Comparison of ENCODE assay signal across 21 cellular contexts in genomic region chr7:155276800-155277375, GRCh38. TPM values are rescaled to one million over a fixed set of nuclear protein-coding genes. Genes with fewer than 3 reads are reported as not detected.
DNase-seq lines count a peak whose midpoint lies in the region; ATAC-seq, FAIRE-seq and TF ChIP-seq lines count a peak whose summit lies in the region.
"Had no signal": no experiment of that assay in that cellular context is flagged by ENCODE, and none has a peak within 500 bp of the region (broad histone marks: within the 10 kb centered on the region; RNA-seq: fewer than 3 reads in every experiment).

No MANE protein-coding gene starts in this region.

- H3K27ac Mint-ChIP-seq in activated T-helper 17 cell treated with anti-CD3 and anti-CD28 coated beads, Interleukin-2, amount 50 U/mL, for 72 hours, result no peak overlapping the region
- H3K27ac Mint-ChIP-seq: H9 had no signal

- ATAC-seq in A549, result no peak
- no peak for ATAC-seq in activated T-helper 17 cell treated with anti-CD3 and anti-CD28 coated beads, Interleukin-2, amount 50 U/mL, for 72 hours (replicated peaks)
- ATAC-seq in HG03342 (IDR thresholded peaks at IDR 0.05; ENCODE audit: unreplicated experiment), result no peak

- no peaks in the 10 kb centered on the region for H3K36me3 Mint-ChIP-seq in activated T-helper 17 cell treated with anti-CD3 and anti-CD28 coated beads, Interleukin-2, amount 50 U/mL, for 72 hours (ENCODE audit: low read depth)
- H3K36me3 Mint-ChIP-seq: CD14-positive monocyte had no signal

- WGBS in A549 (ENCODE audit: missing lambda C conversion rate), result 67% methylated on average over 12 of the region's 12 CpGs

- H3K4me1 Mint-ChIP-seq in activated T-helper 17 cell treated with anti-CD3 and anti-CD28 coated beads, Interleukin-2, amount 50 U/mL, for 72 hours, result peaks cover 17% of the 10 kb centered on the region

- no peaks in the 10 kb centered on the region for H3K9me3 ChIP-seq in A549

- H3K27me3 Mint-ChIP-seq in activated T-helper 17 cell treated with anti-CD3 and anti-CD28 coated beads, Interleukin-2, amount 50 U/mL, for 72 hours, result peaks cover 26% of the 10 kb centered on the region

- H3K4me1 ChIP-seq in A549, result no peaks in the 10 kb centered on the region

- no peak for DNase-seq in A549 (ENCODE audit: low read depth in 1 of 2, low spot score in 1 of 2)
- DNase-seq in mucosa of gallbladder (ENCODE audit: low spot score), result peak; percentile 44
- DNase-seq in DMS53 treated with DMSO at 0.1 percent for 48 hours (lab: John Stamatoyannopoulos, UW; ENCODE audit: unreplicated experiment), result no peak
- no peak for DNase-seq in NCI-H1092 treated with DMSO at 0.1 percent for 48 hours (lab: John Stamatoyannopoulos, UW)
- DNase-seq: AML-193, DND-41, H9, KBM-7, NCI-H1436, NCI-H2029, NCI-H2171, NCI-H446, NCI-H526 treated with DMSO at 0.1 percent for 48 hours, OCI-M1, SHP77 had no signal

- no peak overlapping the region for H3K4me2 ChIP-seq in A549

- no peak for TF ChIP-seq POLR2A in A549 (IDR thresholded peaks at IDR 0.05; ENCODE audit: low read length)

- POLR2A ChIA-PET in A549 (lab: Yijun Ruan, JAX), result no interaction called here

- TF ChIP-seq RAD21 in A549 (conservative IDR thresholded peaks at IDR 0.05 in 1 of 2, IDR thresholded peaks at IDR 0.05 in 1 of 2), result no peak

- no peak for FAIRE-seq in A549 (lab: Jason Lieb, UNC)
- FAIRE-seq: G401.6 had no signal

- peak overlapping the region; percentile 7 for H3K4me3 Mint-ChIP-seq in activated T-helper 17 cell treated with anti-CD3 and anti-CD28 coated beads, Interleukin-2, amount 50 U/mL, for 72 hours
- H3K4me3 Mint-ChIP-seq: CD14-positive monocyte, H9 had no signal

- H3K27ac ChIP-seq in A549 (no peak overlapping the region), C4-2B (peak overlapping the region; percentile 12)
- H3K27ac ChIP-seq: SK-N-MC had no signal

- H3K9me3 Mint-ChIP-seq in activated T-helper 17 cell treated with anti-CD3 and anti-CD28 coated beads, Interleukin-2, amount 50 U/mL, for 72 hours, result no peaks in the 10 kb centered on the region
- H3K9me3 Mint-ChIP-seq: H9 had no signal

- no peak for TF ChIP-seq CTCF in A549 (IDR thresholded peaks at IDR 0.05)
- no peak for TF ChIP-seq CTCF in C4-2B (conservative IDR thresholded peaks at IDR 0.05)

- no peak for TF ChIP-seq EP300 in A549 (IDR thresholded peaks at IDR 0.05)

- CTCF ChIA-PET in A549 (lab: Yijun Ruan, JAX), result interaction anchor here (1.0 to 1.3 kb wide), 3 partner anchors 11 to 68 kb away, joined by 3 to 4 read pairs (median 4); no protein-coding TSS in a partner anchor

- H3K4me3 ChIP-seq in A549, result no peak overlapping the region
- H3K4me3 ChIP-seq: SK-N-MC had no signal

TF ChIP-seq in A549, 52 proteins besides CTCF, POLR2A, EP300 and RAD21:
- no peak for TF ChIP-seq USF2 (IDR thresholded peaks at IDR 0.05)
- no peak for TF ChIP-seq HOXB13 (CRISPR knock-in tag; IDR thresholded peaks at IDR 0.05; ENCODE audit: low read depth)
- TF ChIP-seq, protein P1, sequence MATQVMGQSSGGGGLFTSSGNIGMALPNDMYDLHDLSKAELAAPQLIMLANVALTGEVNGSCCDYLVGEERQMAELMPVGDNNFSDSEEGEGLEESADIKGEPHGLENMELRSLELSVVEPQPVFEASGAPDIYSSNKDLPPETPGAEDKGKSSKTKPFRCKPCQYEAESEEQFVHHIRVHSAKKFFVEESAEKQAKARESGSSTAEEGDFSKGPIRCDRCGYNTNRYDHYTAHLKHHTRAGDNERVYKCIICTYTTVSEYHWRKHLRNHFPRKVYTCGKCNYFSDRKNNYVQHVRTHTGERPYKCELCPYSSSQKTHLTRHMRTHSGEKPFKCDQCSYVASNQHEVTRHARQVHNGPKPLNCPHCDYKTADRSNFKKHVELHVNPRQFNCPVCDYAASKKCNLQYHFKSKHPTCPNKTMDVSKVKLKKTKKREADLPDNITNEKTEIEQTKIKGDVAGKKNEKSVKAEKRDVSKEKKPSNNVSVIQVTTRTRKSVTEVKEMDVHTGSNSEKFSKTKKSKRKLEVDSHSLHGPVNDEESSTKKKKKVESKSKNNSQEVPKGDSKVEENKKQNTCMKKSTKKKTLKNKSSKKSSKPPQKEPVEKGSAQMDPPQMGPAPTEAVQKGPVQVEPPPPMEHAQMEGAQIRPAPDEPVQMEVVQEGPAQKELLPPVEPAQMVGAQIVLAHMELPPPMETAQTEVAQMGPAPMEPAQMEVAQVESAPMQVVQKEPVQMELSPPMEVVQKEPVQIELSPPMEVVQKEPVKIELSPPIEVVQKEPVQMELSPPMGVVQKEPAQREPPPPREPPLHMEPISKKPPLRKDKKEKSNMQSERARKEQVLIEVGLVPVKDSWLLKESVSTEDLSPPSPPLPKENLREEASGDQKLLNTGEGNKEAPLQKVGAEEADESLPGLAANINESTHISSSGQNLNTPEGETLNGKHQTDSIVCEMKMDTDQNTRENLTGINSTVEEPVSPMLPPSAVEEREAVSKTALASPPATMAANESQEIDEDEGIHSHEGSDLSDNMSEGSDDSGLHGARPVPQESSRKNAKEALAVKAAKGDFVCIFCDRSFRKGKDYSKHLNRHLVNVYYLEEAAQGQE (IDR thresholded peaks at IDR 0.05), result no peak
- TF ChIP-seq, protein P2, sequence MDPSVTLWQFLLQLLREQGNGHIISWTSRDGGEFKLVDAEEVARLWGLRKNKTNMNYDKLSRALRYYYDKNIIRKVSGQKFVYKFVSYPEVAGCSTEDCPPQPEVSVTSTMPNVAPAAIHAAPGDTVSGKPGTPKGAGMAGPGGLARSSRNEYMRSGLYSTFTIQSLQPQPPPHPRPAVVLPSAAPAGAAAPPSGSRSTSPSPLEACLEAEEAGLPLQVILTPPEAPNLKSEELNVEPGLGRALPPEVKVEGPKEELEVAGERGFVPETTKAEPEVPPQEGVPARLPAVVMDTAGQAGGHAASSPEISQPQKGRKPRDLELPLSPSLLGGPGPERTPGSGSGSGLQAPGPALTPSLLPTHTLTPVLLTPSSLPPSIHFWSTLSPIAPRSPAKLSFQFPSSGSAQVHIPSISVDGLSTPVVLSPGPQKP (IDR thresholded peaks at IDR 0.05; ENCODE audit: low read depth, low read length), result no peak
- TF ChIP-seq ZFP36 (IDR thresholded peaks at IDR 0.05; ENCODE audit: borderline replicate concordance, partially characterized antibody), result no peak
- TF ChIP-seq JUNB (IDR thresholded peaks at IDR 0.05), result no peak
- peak; percentile 1 for TF ChIP-seq MAFK (IDR thresholded peaks at IDR 0.05; ENCODE audit: partially characterized antibody)
- TF ChIP-seq SREBF2 (IDR thresholded peaks at IDR 0.05), result no peak

RNA-seq across cellular contexts. Expression of gene INSIG1, which starts 20.8 kb away (rescaled TPM):
- polyA plus RNA-seq in A549 (2011; rRNA removed) (19.7 and 19.9 TPM in 2 replicates), A549 (2017; fragmentation: RNase III; extraction: RNeasy Plus Mini Kit Qiagen cat#74134 plus additional on column Dnase treatment) (13.7 to 33.4 TPM (median 27.6 TPM) in 3 replicates)
- polyA plus RNA-seq in A549 (2012; cell fraction: cytosol; rRNA removed), result 13.6 and 19.4 TPM in 2 replicates
- polyA plus RNA-seq in A549 (2012; cell fraction: nucleus; rRNA removed), result 14.5 and 16.9 TPM in 2 replicates
- 15.4 and 20.0 TPM in 2 replicates for polyA minus RNA-seq in A549 (2011; rRNA and poly(A)+ RNA removed)
- 100 to 1,000 TPM; 140 to 216 TPM for total RNA-seq in activated T-helper 17 cell treated with anti-CD3 and anti-CD28 coated beads, Interleukin-2, amount 50 U/mL, for 72 hours
- 256 TPM for total RNA-seq in mucosa of gallbladder
